15 cellular contexts compared by ENCODE assay signal in the genomic region with DNA sequence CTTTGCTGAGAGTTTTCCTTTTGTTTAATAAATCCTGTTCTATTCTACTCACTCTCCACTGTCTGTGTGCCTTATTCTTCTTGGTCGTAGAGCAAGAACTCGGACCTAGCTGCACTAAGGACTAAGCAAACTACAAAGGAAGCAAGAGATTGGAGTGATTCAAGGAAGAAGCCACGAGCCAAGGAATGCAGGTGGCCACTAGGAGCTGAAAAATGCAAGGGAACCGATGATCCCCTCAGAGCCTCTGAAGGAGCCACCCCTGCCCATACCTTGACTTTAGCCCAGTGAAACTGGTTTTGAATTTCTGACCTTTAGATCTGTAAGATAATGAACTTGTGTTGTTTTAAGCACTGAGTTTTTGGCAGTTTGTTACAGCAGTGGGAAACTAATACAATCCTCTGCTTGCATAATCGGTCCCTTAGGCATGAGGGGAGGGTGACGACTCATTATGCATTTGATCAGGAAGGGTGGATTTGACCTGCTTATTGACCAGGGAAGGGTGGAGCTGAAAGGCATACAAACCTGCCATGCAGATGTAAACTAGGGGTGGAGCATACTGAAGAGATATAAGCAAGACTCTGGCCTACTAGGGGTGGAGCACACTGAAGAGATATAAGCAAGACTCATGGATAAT. TPM values are rescaled to one million over a fixed set of nuclear protein-coding genes. Genes with fewer than 3 reads are reported as not detected.
DNase-seq lines count a peak whose midpoint lies in the region; ATAC-seq and TF ChIP-seq lines count a peak whose summit lies in the region.
"Had no signal": no experiment of that assay in that cellular context is flagged by ENCODE, and none has a peak within 500 bp of the region (broad histone marks: within the 10 kb centered on the region; RNA-seq: fewer than 3 reads in every experiment).

No MANE protein-coding gene starts in this region.

- DNase-seq in activated CD4-positive, alpha-beta T cell treated with anti-CD3 and anti-CD28 coated beads, Interleukin-2, amount 10 ng/mL, durations not matched to agents 24 days and 14 days: no peak
- no peak for DNase-seq in activated CD4-positive, alpha-beta T cell treated with anti-CD3 and anti-CD28 coated beads for 1 hour
- DNase-seq in RKO (ENCODE audit: low spot score) (peak; percentile 39), chondrocyte (ENCODE audit: low spot score) (no peak), renal cortical epithelial cell (ENCODE audit: low read depth) (peak; percentile 54), Caco-2 (no peak), NCI-H526 (lab: John Stamatoyannopoulos, UW) (no peak), body of pancreas (no peak)
- DNase-seq: central memory CD4-positive, alpha-beta T cell; NCI-H1436; T-helper 9 cell had no signal

- H3K36me3 Mint-ChIP-seq in activated CD4-positive, alpha-beta T cell treated with anti-CD3 and anti-CD28 coated beads, Interleukin-2, amount 10 ng/mL, durations not matched to agents 24 days and 14 days (ENCODE audit: low read depth): peaks cover 11% of the 10 kb centered on the region
- H3K36me3 Mint-ChIP-seq in chondrocyte (ENCODE audit: low read depth) (no peaks in the 10 kb centered on the region), Caco-2 (ENCODE audit: insufficient read depth, unreplicated experiment) (no peaks in the 10 kb centered on the region)

- no peaks in the 10 kb centered on the region for H3K27me3 Mint-ChIP-seq in activated CD4-positive, alpha-beta T cell treated with anti-CD3 and anti-CD28 coated beads, Interleukin-2, amount 10 ng/mL, durations not matched to agents 24 days and 14 days
- H3K27me3 Mint-ChIP-seq in chondrocyte (ENCODE audit: low read depth) (peaks cover 1% of the 10 kb centered on the region), Caco-2 (ENCODE audit: insufficient read depth, unreplicated experiment) (no peaks in the 10 kb centered on the region)

- no peak for ATAC-seq in body of pancreas
- ATAC-seq: left lobe of liver had no signal

- H3K27me3 ChIP-seq in Caco-2 (replicated peaks; ENCODE audit: control insufficient read depth, insufficient read depth, low read length) (no peaks in the 10 kb centered on the region), body of pancreas (no peaks in the 10 kb centered on the region)

- H3K4me3 ChIP-seq in Caco-2 (ENCODE audit: low read depth, low read length) (no peak overlapping the region), body of pancreas (no peak overlapping the region)

- H3K9me3 ChIP-seq in Caco-2 (no peaks in the 10 kb centered on the region), body of pancreas (no peaks in the 10 kb centered on the region)

- WGBS in body of pancreas, 2 donors: 68 to 80% methylated on average over 6 of the region's 6 CpGs

- BruUV-seq in Caco-2 (replicated peaks; lab: Mats Ljungman, UMichigan): no TSS peak

- CTCF ChIA-PET in Caco-2 (lab: Charles Lee): interaction anchor here (1.3 kb wide), 1 partner anchor 24 kb away, joined by 4 read pairs; no protein-coding TSS in a partner anchor

- H3K4me1 Mint-ChIP-seq in activated CD4-positive, alpha-beta T cell treated with anti-CD3 and anti-CD28 coated beads, Interleukin-2, amount 10 ng/mL, durations not matched to agents 24 days and 14 days: peaks cover 60% of the 10 kb centered on the region
- peaks cover 14% of the 10 kb centered on the region for H3K4me1 Mint-ChIP-seq in chondrocyte (ENCODE audit: low read depth)
- H3K4me1 Mint-ChIP-seq in Caco-2 (ENCODE audit: low read depth, unreplicated experiment): peaks cover 6% of the 10 kb centered on the region

- no peaks in the 10 kb centered on the region for H3K4me1 ChIP-seq in Caco-2
- H3K4me1 ChIP-seq in body of pancreas: no peaks in the 10 kb centered on the region

- TF ChIP-seq POLR2A in body of pancreas (IDR thresholded peaks at IDR 0.05): no peak

- TF ChIP-seq CTCF in chondrocyte (IDR thresholded peaks at IDR 0.05) (no peak), Caco-2 (IDR thresholded peaks at IDR 0.05; ENCODE audit: insufficient read depth in 1 of 2, low read depth in 1 of 2, low read length in 1 of 2, severe bottlenecking in 1 of 2, unreplicated experiment in 1 of 2) (no peak), body of pancreas (IDR thresholded peaks at IDR 0.05) (no peak)

- POLR2A ChIA-PET in Caco-2 (lab: Charles Lee): no interaction called here

- peak overlapping the region; percentile 5 for H3K4me3 Mint-ChIP-seq in activated CD4-positive, alpha-beta T cell treated with anti-CD3 and anti-CD28 coated beads, Interleukin-2, amount 10 ng/mL, durations not matched to agents 24 days and 14 days
- H3K4me3 Mint-ChIP-seq in chondrocyte (ENCODE audit: unreplicated experiment): no peak overlapping the region
- H3K4me3 Mint-ChIP-seq in Caco-2 (ENCODE audit: unreplicated experiment): no peak overlapping the region

- H3K27ac ChIP-seq in body of pancreas: no peak overlapping the region

- H3K36me3 ChIP-seq in Caco-2 (ENCODE audit: control insufficient read depth, insufficient read depth, low read length): no peaks in the 10 kb centered on the region
- H3K36me3 ChIP-seq in body of pancreas (replicated peaks in 1 of 2; ENCODE audit: insufficient read depth in 1 of 2, low read depth in 2 of 2): no peaks in the 10 kb centered on the region

- H3K9me3 Mint-ChIP-seq in activated CD4-positive, alpha-beta T cell treated with anti-CD3 and anti-CD28 coated beads, Interleukin-2, amount 10 ng/mL, durations not matched to agents 24 days and 14 days: no peaks in the 10 kb centered on the region
- H3K9me3 Mint-ChIP-seq in chondrocyte (ENCODE audit: low read depth): peaks cover 9% of the 10 kb centered on the region
- H3K9me3 Mint-ChIP-seq in Caco-2 (ENCODE audit: unreplicated experiment): peaks cover 7% of the 10 kb centered on the region

- intact Hi-C loops in activated CD4-positive, alpha-beta T cell treated with anti-CD3 and anti-CD28 coated beads, Interleukin-2, amount 10 ng/mL, durations not matched to agents 24 days and 14 days (cut with micrococcal nuclease): loop anchor here (2.0 kb wide), 1 partner anchor 15 kb away; no protein-coding TSS in a partner anchor
- intact Hi-C loops in Caco-2 (cut with micrococcal nuclease; ENCODE audit: unreplicated experiment) (no loop called here), body of pancreas (cut with DNase I) (no loop called here)

- H3K27ac Mint-ChIP-seq in activated CD4-positive, alpha-beta T cell treated with anti-CD3 and anti-CD28 coated beads, Interleukin-2, amount 10 ng/mL, durations not matched to agents 24 days and 14 days: peak overlapping the region; percentile 79
- H3K27ac Mint-ChIP-seq in chondrocyte (ENCODE audit: unreplicated experiment) (peak overlapping the region; percentile 63), Caco-2 (ENCODE audit: unreplicated experiment) (no peak overlapping the region)

RNA-seq across cellular contexts. Expression of a gene that starts 6.2 kb away (rescaled TPM):
- total RNA-seq in activated CD4-positive, alpha-beta T cell treated with anti-CD3 and anti-CD28 coated beads, Interleukin-2, amount 10 ng/mL, durations not matched to agents 24 days and 14 days: 1.0 and 1.3 TPM in 2 replicates
- total RNA-seq in chondrocyte (not detected in 3 replicates), renal cortical epithelial cell (not detected in 2 replicates), Caco-2 (2022) (not detected in 2 replicates), body of pancreas (not detected)
- total RNA-seq: frontal cortex, left lobe of liver, osteocyte, subcutaneous adipose tissue had no signal

Comparison
In these comparisons a context has a peak if more than half of its experiments do, and no peak if none do; other contexts are left out.
1. DNase-seq: peak in RKO (single experiment) and renal cortical epithelial cell (single experiment); none in activated CD4-positive, alpha-beta T cell treated with anti-CD3 and anti-CD28 coated beads, Interleukin-2, amount 10 ng/mL, durations not matched to agents 24 days and 14 days (single experiment), activated CD4-positive, alpha-beta T cell treated with anti-CD3 and anti-CD28 coated beads for 1 hour (single experiment), chondrocyte (single experiment), Caco-2 (0 of 2), NCI-H526 (0 of 2) and body of pancreas (0 of 4).